10 cellular contexts compared by ENCODE assay signal in the genomic region with DNA sequence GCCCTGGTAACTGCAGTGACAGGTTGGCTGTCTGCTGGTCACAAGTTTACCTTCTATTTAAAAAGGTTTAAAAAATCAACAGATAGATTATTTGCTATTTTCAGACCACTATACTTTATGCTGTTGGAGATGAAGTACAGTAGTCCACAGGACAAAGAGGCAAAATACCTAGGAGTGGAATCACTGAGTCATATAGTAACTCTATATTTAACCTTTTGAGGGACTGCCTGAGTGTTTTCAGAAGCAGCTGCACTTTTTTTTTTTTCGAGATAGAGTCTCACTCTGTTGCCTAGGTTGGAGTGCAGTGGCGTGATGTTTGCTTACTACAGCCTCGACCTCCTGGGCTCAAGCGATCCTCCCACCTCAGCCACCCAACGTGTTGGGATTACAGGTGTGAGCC. TPM values are rescaled to one million over a fixed set of nuclear protein-coding genes. Genes with fewer than 3 reads are reported as not detected.
DNase-seq lines count a peak whose midpoint lies in the region; ATAC-seq lines count a peak whose summit lies in the region.
"Had no signal": no experiment of that assay in that cellular context is flagged by ENCODE, and none has a peak within 500 bp of the region (broad histone marks: within the 10 kb centered on the region; RNA-seq: fewer than 3 reads in every experiment).

No MANE protein-coding gene starts in this region.

- no peaks in the 10 kb centered on the region for H3K27me3 Mint-ChIP-seq in activated naive CD8-positive, alpha-beta T cell treated with anti-CD3 and anti-CD28 coated beads for 36 hours

- no peak overlapping the region for H3K4me3 Mint-ChIP-seq in activated naive CD8-positive, alpha-beta T cell treated with anti-CD3 and anti-CD28 coated beads for 36 hours

- no peaks in the 10 kb centered on the region for H3K9me3 Mint-ChIP-seq in activated naive CD8-positive, alpha-beta T cell treated with anti-CD3 and anti-CD28 coated beads for 36 hours

- H3K36me3 Mint-ChIP-seq in activated naive CD8-positive, alpha-beta T cell treated with anti-CD3 and anti-CD28 coated beads for 36 hours, result peaks cover 60% of the 10 kb centered on the region

- peak overlapping the region; percentile 34 for H3K27ac Mint-ChIP-seq in activated naive CD8-positive, alpha-beta T cell treated with anti-CD3 and anti-CD28 coated beads for 36 hours

- peaks cover 61% of the 10 kb centered on the region for H3K4me1 Mint-ChIP-seq in activated naive CD8-positive, alpha-beta T cell treated with anti-CD3 and anti-CD28 coated beads for 36 hours

- DNase-seq in activated naive CD8-positive, alpha-beta T cell treated with anti-CD3 and anti-CD28 coated beads for 36 hours, result no peak
- no peak for DNase-seq in dedifferentiated amniotic fluid mesenchymal stem cell (ENCODE audit: extremely low spot score)
- DNase-seq in stimulated activated naive CD4-positive, alpha-beta T cell (lab: John Stamatoyannopoulos, UW), result no peak
- DNase-seq in stimulated activated CD4-positive, alpha-beta T cell treated with anti-CD3 and anti-CD28 coated beads, Interleukin-2, amount 100 ng/mL, for 24 hours, result no peak
- DNase-seq: activated CD4-positive, CD25-positive, alpha-beta regulatory T cell treated with anti-CD3 and anti-CD28 coated beads, Interleukin-2, amount 50 U/mL, for 72 hours; RPMI8226; spleen had no signal

- ATAC-seq in GM18520 (IDR thresholded peaks at IDR 0.05; ENCODE audit: unreplicated experiment) (peak; percentile 69), GM19463 (IDR thresholded peaks at IDR 0.05; ENCODE audit: unreplicated experiment) (peak; percentile 74), HG03045 (IDR thresholded peaks at IDR 0.05; ENCODE audit: unreplicated experiment) (peak; percentile 68)

RNA-seq across cellular contexts. Expression of a gene that starts 11.7 kb away (rescaled TPM):
- total RNA-seq in activated naive CD8-positive, alpha-beta T cell treated with anti-CD3 and anti-CD28 coated beads for 36 hours, result 10 to 100 TPM; 48.5 to 53.2 TPM

RNA-seq across cellular contexts. Expression of a gene that starts 38.4 kb away (rescaled TPM):
- 10 to 100 TPM; 41.6 to 45.2 TPM for total RNA-seq in activated naive CD8-positive, alpha-beta T cell treated with anti-CD3 and anti-CD28 coated beads for 36 hours
